In the genomic region with DNA sequence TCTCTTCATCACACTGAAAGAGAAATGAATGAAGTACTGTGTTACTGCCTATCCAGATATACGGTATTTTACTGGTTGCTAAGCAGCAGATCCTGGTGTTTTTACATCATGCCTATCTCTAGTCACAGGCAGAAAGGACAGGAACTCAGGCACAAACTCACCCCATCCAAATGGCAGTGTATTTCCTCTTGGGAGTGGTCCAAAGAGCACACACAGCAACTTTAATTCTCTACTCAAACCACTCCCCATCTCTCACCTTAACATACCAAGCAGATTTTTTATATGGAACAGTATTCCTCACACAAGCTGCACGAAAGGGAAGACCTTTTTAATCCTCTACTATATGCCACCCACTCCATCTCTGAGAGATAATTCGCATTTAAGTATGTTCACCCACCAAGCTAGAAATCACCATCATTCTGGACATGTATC, we compare ENCODE assay signal across 8 cellular contexts. TPM values are rescaled to one million over a fixed set of nuclear protein-coding genes. Genes with fewer than 3 reads are reported as not detected.
DNase-seq lines count a peak whose midpoint lies in the region; ATAC-seq, FAIRE-seq and TF ChIP-seq lines count a peak whose summit lies in the region.

No MANE protein-coding gene starts in this region.

- H3K27ac Mint-ChIP-seq in activated CD4-positive, alpha-beta memory T cell treated with anti-CD3 and anti-CD28 coated beads, Interleukin-2, amount 10 ng/mL, durations not matched to agents 7 days and 5 days, result no peak overlapping the region

- H3K4me1 Mint-ChIP-seq in activated CD4-positive, alpha-beta memory T cell treated with anti-CD3 and anti-CD28 coated beads, Interleukin-2, amount 10 ng/mL, durations not matched to agents 7 days and 5 days, result peaks cover 8% of the 10 kb centered on the region

- H3K9me3 ChIP-seq in lung (ENCODE audit: control insufficient read depth in 2 of 2, insufficient read depth in 1 of 2, low read length in 1 of 2), result no peaks in the 10 kb centered on the region
- no peaks in the 10 kb centered on the region for H3K9me3 ChIP-seq in kidney (ENCODE audit: control insufficient read depth in 1 of 2, low read length in 2 of 2)

- H3K27me3 Mint-ChIP-seq in activated CD4-positive, alpha-beta memory T cell treated with anti-CD3 and anti-CD28 coated beads, Interleukin-2, amount 10 ng/mL, durations not matched to agents 7 days and 5 days, result no peaks in the 10 kb centered on the region

- H3K9ac ChIP-seq in kidney (ENCODE audit: low read length in 2 of 2), result no peak overlapping the region

- H3K4me3 ChIP-seq in choroid plexus epithelial cell (ENCODE audit: low read depth, low read length), result no peak overlapping the region
- no peak overlapping the region for H3K4me3 ChIP-seq in lung
- H3K4me3 ChIP-seq in kidney (ENCODE audit: low read length in 2 of 2), result no peak overlapping the region

- peak overlapping the region in 1 of 2 donors; percentile 68 for H3K27ac ChIP-seq in lung (ENCODE audit: low read depth in 1 of 2, low read length in 1 of 2)
- no peak overlapping the region for H3K27ac ChIP-seq in kidney (ENCODE audit: low read depth in 2 of 2, low read length in 2 of 2)

- peaks cover 0 to 2% of the 10 kb centered on the region in 2 donors for H3K36me3 ChIP-seq in lung (ENCODE audit: control insufficient read depth in 2 of 2, insufficient read depth in 2 of 2, low read length in 2 of 2)
- H3K36me3 ChIP-seq in kidney (ENCODE audit: control insufficient read depth in 1 of 2, insufficient read depth in 2 of 2, low read length in 2 of 2), result no peaks in the 10 kb centered on the region

- H3K4me1 ChIP-seq in lung (ENCODE audit: control insufficient read depth in 2 of 2, insufficient read depth in 2 of 2, low read length in 2 of 2) (peaks cover 0 to 18% of the 10 kb centered on the region in 2 donors), kidney (ENCODE audit: control insufficient read depth in 1 of 2, insufficient read depth in 1 of 2, low read depth in 1 of 2, low read length in 2 of 2) (peaks cover 0 to 4% of the 10 kb centered on the region in 2 donors)

- H3K27me3 ChIP-seq in lung (ENCODE audit: control insufficient read depth, insufficient read depth), result no peaks in the 10 kb centered on the region

- ATAC-seq in Right ventricle myocardium inferior, result peak; percentile 89
- ATAC-seq in lung (ENCODE audit: insufficient read depth, low FRiP score), result peak; percentile 58
- no peak for ATAC-seq in HG02973 (IDR thresholded peaks at IDR 0.05; ENCODE audit: unreplicated experiment)
- ATAC-seq in GM19035 (IDR thresholded peaks at IDR 0.05; ENCODE audit: unreplicated experiment), result no peak

- no peak overlapping the region for H3K4me3 Mint-ChIP-seq in activated CD4-positive, alpha-beta memory T cell treated with anti-CD3 and anti-CD28 coated beads, Interleukin-2, amount 10 ng/mL, durations not matched to agents 7 days and 5 days

- POLR2A ChIA-PET in activated CD4-positive, alpha-beta memory T cell treated with anti-CD3 and anti-CD28 coated beads, Interleukin-2, amount 10 ng/mL, durations not matched to agents 7 days and 5 days (lab: Charles Lee), result interaction anchor here (1.0 kb wide), 1 partner anchor 11 kb away, joined by 3 read pairs; no protein-coding TSS in a partner anchor

- CTCF ChIA-PET in activated CD4-positive, alpha-beta memory T cell treated with anti-CD3 and anti-CD28 coated beads, Interleukin-2, amount 10 ng/mL, durations not matched to agents 7 days and 5 days (lab: Charles Lee), result no interaction called here

- peaks cover 25% of the 10 kb centered on the region for H3K36me3 Mint-ChIP-seq in activated CD4-positive, alpha-beta memory T cell treated with anti-CD3 and anti-CD28 coated beads, Interleukin-2, amount 10 ng/mL, durations not matched to agents 7 days and 5 days (ENCODE audit: low read depth)

- no peak for FAIRE-seq in kidney (lab: Jason Lieb, UNC)

- DNase-seq in Right ventricle myocardium inferior (ENCODE audit: missing footprints) (no peak), cardiac septum (ENCODE audit: low spot score) (no peak), choroid plexus epithelial cell (ENCODE audit: low read depth) (peak; percentile 58), lung (ENCODE audit: low spot score) (peak; percentile 37), kidney (no peak)
- DNase-seq in activated CD4-positive, alpha-beta memory T cell treated with anti-CD3 and anti-CD28 coated beads, Interleukin-2, amount 10 ng/mL, durations not matched to agents 7 days and 5 days, result no peak

- no peak for TF ChIP-seq CTCF in choroid plexus epithelial cell (conservative IDR thresholded peaks at IDR 0.05; ENCODE audit: low read depth, low read length)
- TF ChIP-seq CTCF in lung (IDR thresholded peaks at IDR 0.05; ENCODE audit: control extremely low read depth, extremely low read depth), result no peak
- no peak for TF ChIP-seq CTCF in kidney (IDR thresholded peaks at IDR 0.05; ENCODE audit: borderline replicate concordance, extremely low read depth, insufficient read depth)

- 33 to 40% methylated on average over 3 of the region's 3 CpGs for WGBS in lung, 2 donors

- intact Hi-C loops in Right ventricle myocardium inferior (cut with DNase I), result no loop called here
- intact Hi-C loops in cardiac septum (cut with DNase I), result no loop called here
- intact Hi-C loops in kidney (cut with DNase I), result no loop called here

- no peaks in the 10 kb centered on the region for H3K9me3 Mint-ChIP-seq in activated CD4-positive, alpha-beta memory T cell treated with anti-CD3 and anti-CD28 coated beads, Interleukin-2, amount 10 ng/mL, durations not matched to agents 7 days and 5 days

RNA-seq across cellular contexts. Expression of gene EIF4G3, which starts 27.3 kb away (rescaled TPM):
- total RNA-seq in Right ventricle myocardium inferior, result 25.6 TPM
- total RNA-seq in cardiac septum, result 45.6 TPM
- total RNA-seq in lung, result 10 to 100 TPM; 46.5 to 59.8 TPM
- polyA plus RNA-seq in lung, result 10 to 100 TPM; 16.5 to 20.2 TPM
- 10 to 100 TPM; 48.1 to 49.2 TPM for total RNA-seq in activated CD4-positive, alpha-beta memory T cell treated with anti-CD3 and anti-CD28 coated beads, Interleukin-2, amount 10 ng/mL, durations not matched to agents 7 days and 5 days
- 61.6 TPM for total RNA-seq in kidney
- 14.8 TPM for polyA plus RNA-seq in kidney (ENCODE audit: insufficient read depth, low read depth, low replicate concordance)

Comparison
In these comparisons a context has a peak if more than half of its experiments do, and no peak if none do; other contexts are left out.
1. ATAC-seq: peak in Right ventricle myocardium inferior (single experiment) and lung (single experiment); none in HG02973 (single experiment) and GM19035 (single experiment).
2. DNase-seq: peak in choroid plexus epithelial cell (single experiment) and lung (single experiment); none in Right ventricle myocardium inferior (single experiment), cardiac septum (single experiment), activated CD4-positive, alpha-beta memory T cell treated with anti-CD3 and anti-CD28 coated beads, Interleukin-2, amount 10 ng/mL, durations not matched to agents 7 days and 5 days (single experiment) and kidney (single experiment).